Comparison of ENCODE assay signal across 8 cellular contexts in genomic region chr1:119367332-119368124, GRCh38. TPM values are rescaled to one million over a fixed set of nuclear protein-coding genes. Genes with fewer than 3 reads are reported as not detected.
A peak's percentile ranks its signal among the peaks of the same experiment; 100 is the strongest.
DNase-seq lines count a peak whose midpoint lies in the region; ATAC-seq and TF ChIP-seq lines count a peak whose summit lies in the region.

No MANE protein-coding gene starts in this region.

- BruUV-seq in mammary epithelial cell (replicated peaks; lab: Mats Ljungman, UMichigan) = no TSS peak

- TF ChIP-seq POLR2A in NB4 (IDR thresholded peaks at IDR 0.05; ENCODE audit: extremely low read depth, insufficient read length) = no peak

- TF ChIP-seq CTCF in NB4 (IDR thresholded peaks at IDR 0.05; ENCODE audit: low read depth, low read length) (peak; percentile 80), mammary epithelial cell (conservative IDR thresholded peaks at IDR 0.05 in 1 of 2, IDR thresholded peaks at IDR 0.05 in 1 of 2; ENCODE audit: extremely low read depth in 1 of 2, insufficient read depth in 1 of 2, low read depth in 1 of 2, low read length in 2 of 2) (peak; percentile 97 to 99), lung (IDR thresholded peaks at IDR 0.05; ENCODE audit: control extremely low read depth, extremely low read depth) (peak; percentile 50)

- no peaks in the 10 kb centered on the region for H3K79me2 ChIP-seq in mammary epithelial cell (ENCODE audit: insufficient read depth, low read length)

- ATAC-seq in lung (ENCODE audit: insufficient read depth, low FRiP score) (no peak), GM19035 (IDR thresholded peaks at IDR 0.05; ENCODE audit: unreplicated experiment) (no peak), GM19397 (IDR thresholded peaks at IDR 0.05; ENCODE audit: unreplicated experiment) (no peak), GM18517 (IDR thresholded peaks at IDR 0.05; ENCODE audit: unreplicated experiment) (no peak)

- H3K36me3 ChIP-seq in mammary epithelial cell (ENCODE audit: insufficient read depth, low read length) (no peaks in the 10 kb centered on the region), lung (ENCODE audit: control insufficient read depth in 2 of 2, insufficient read depth in 2 of 2, low read length in 2 of 2) (no peaks in the 10 kb centered on the region)

- H3K4me3 ChIP-seq in NB4 (ENCODE audit: low read depth, low read length) (no peak overlapping the region), mammary epithelial cell (replicated peaks in 1 of 3; ENCODE audit: insufficient read depth in 1 of 3, low read depth in 2 of 3, low read length in 3 of 3) (no peak overlapping the region), lung (no peak overlapping the region)

- intact Hi-C loops in mammary epithelial cell (cut with micrococcal nuclease) = loop anchor here (1.0 to 5.0 kb wide), 8 partner anchors 81 to 1290 kb away; partner anchors contain the start of gene WARS2

- H4K20me1 ChIP-seq in mammary epithelial cell (ENCODE audit: insufficient read depth, low read length) = no peaks in the 10 kb centered on the region

- H3K4me1 ChIP-seq in mammary epithelial cell (ENCODE audit: insufficient read depth, low read length) (peaks cover 12% of the 10 kb centered on the region), lung (ENCODE audit: control insufficient read depth in 2 of 2, insufficient read depth in 2 of 2, low read length in 2 of 2) (no peaks in the 10 kb centered on the region)

- H3K4me2 ChIP-seq in mammary epithelial cell (ENCODE audit: insufficient read depth, low read depth, low read length) = no peak overlapping the region

- in situ Hi-C loops in mammary epithelial cell (cut with MboI; ENCODE audit: low sequenced_read_pairs in 2 of 2) = loop anchor here in 1 of 2 donors (5.0 to 10.0 kb wide), 2 partner anchors 80 to 1213 kb away; no protein-coding TSS in a partner anchor

- H2AFZ ChIP-seq in mammary epithelial cell (ENCODE audit: low read depth, low read length) = peak overlapping the region; percentile 41

- H3K9ac ChIP-seq in mammary epithelial cell (ENCODE audit: insufficient read depth, low read length) = no peak overlapping the region

- CTCF ChIA-PET in mammary epithelial cell (lab: Charles Lee; ENCODE audit: low non-redundant PET) = interaction anchor here (0.7 to 1.1 kb wide), 2 partner anchors 9 to 82 kb away, joined by 4 to 6 read pairs; no protein-coding TSS in a partner anchor

- 53% methylated on average over 13 of the region's 13 CpGs for WGBS in mammary epithelial cell (ENCODE audit: low coverage, missing lambda C conversion rate)
- WGBS in lung, 2 donors = 67 to 74% methylated on average over 13 of the region's 13 CpGs

- H3K9me3 ChIP-seq in mammary epithelial cell (replicated peaks; ENCODE audit: insufficient read depth, low read length) (no peaks in the 10 kb centered on the region), lung (ENCODE audit: control insufficient read depth in 2 of 2, insufficient read depth in 1 of 2, low read length in 1 of 2) (no peaks in the 10 kb centered on the region)

- no peak overlapping the region for H3K27ac ChIP-seq in mammary epithelial cell (ENCODE audit: insufficient read depth, low read depth, low read length)
- H3K27ac ChIP-seq in lung (ENCODE audit: low read depth in 1 of 2, low read length in 1 of 2) = no peak overlapping the region

- dilution Hi-C loops in mammary epithelial cell (cut with HindIII; ENCODE audit: low sequenced_read_pairs) = no loop called here

- H3K27me3 ChIP-seq in mammary epithelial cell (ENCODE audit: insufficient read depth, low read length) (no peaks in the 10 kb centered on the region), lung (ENCODE audit: control insufficient read depth, insufficient read depth) (no peaks in the 10 kb centered on the region)

- peak; percentile 28 for DNase-seq in NCI-H510A treated with DMSO at 0.1 percent for 48 hours (lab: John Stamatoyannopoulos, UW)
- DNase-seq in NCI-H510A (lab: John Stamatoyannopoulos, UW) = no peak
- DNase-seq in NB4 (ENCODE audit: low read depth) = peak; percentile 21
- DNase-seq in mammary epithelial cell = peak; percentile 57
- DNase-seq in lung (ENCODE audit: low spot score) = no peak

RNA-seq across cellular contexts. Expression of gene HAO2, which starts 1.1 kb away (rescaled TPM):
- total RNA-seq in mammary epithelial cell (not detected), lung (not detected)
- polyA plus RNA-seq in mammary epithelial cell (not detected), lung (not detected)
- polyA minus RNA-seq in mammary epithelial cell = not detected

RNA-seq across cellular contexts. Expression of gene HSD3B2, which starts 47.4 kb away (rescaled TPM):
- total RNA-seq in mammary epithelial cell (not detected), lung (1 to 10 TPM in 1 of 2 donors, not detected in 1; 1.6 TPM)
- polyA plus RNA-seq in mammary epithelial cell (not detected), lung (under 1 TPM in 1 of 2 donors, not detected in 1; 0.02 TPM)
- polyA minus RNA-seq in mammary epithelial cell = not detected

Comparison
In these comparisons a context has a peak if more than half of its experiments do, and no peak if none do; other contexts are left out.
1. DNase-seq: peak in NCI-H510A treated with DMSO at 0.1 percent for 48 hours (single experiment), NB4 (single experiment) and mammary epithelial cell (single experiment); none in NCI-H510A (single experiment) and lung (single experiment).
2. Peak in every context shown above with its lines, with median percentiles within 50 percentile points of each other: CTCF ChIP-seq.